Comparison of ENCODE assay signal across 10 cellular contexts in the genomic region with DNA sequence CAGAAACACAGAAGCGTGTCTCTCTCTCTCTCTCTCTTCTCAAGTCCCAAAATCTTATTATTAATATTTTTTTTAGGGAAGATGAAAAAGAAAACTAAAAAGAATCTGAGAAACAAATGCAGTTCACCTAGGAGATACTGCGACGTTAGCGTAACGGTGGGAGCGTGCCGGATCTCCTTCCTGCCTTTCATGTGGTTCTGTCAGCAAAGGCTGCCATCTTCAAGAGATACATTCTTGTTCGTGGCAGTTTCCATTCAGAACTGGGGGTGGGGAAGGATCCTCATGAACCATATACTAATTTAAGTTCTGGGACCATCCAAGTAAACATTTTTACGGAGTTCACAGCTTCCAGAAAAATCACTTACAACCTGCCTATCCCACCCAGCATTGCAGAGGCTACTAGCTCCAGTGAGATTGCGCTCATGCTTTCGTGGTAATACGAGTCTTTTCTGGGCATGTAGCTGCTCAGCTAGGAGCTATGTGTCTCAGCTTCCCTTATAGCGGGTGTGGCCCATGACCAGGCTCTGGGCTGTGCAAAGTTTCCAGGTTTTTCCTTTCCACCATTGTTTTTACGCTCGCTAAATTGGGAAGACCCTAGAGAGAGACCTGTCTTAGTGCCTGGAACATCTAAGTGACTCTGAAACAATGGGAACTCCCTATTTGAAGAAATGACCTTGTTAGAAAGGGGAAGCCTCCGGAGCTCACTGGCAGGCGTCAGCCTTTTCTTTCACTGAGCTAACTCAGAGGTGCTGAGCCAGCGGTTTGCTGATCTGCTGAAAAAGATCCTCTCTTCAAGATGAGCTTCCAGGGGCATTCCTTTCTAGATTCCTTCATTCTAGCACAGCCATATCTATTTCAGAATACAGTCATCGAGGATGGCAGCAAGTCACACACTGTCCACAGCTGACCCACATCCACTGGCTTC. TPM values are rescaled to one million over a fixed set of nuclear protein-coding genes. Genes with fewer than 3 reads are reported as not detected.
DNase-seq lines count a peak whose midpoint lies in the region; ATAC-seq and TF ChIP-seq lines count a peak whose summit lies in the region.
"Had no signal": no experiment of that assay in that cellular context is flagged by ENCODE, and none has a peak within 500 bp of the region (broad histone marks: within the 10 kb centered on the region; RNA-seq: fewer than 3 reads in every experiment).

No MANE protein-coding gene starts in this region.

- peak overlapping the region; percentile 70 for H3K4me3 Mint-ChIP-seq in activated CD8-positive, alpha-beta T cell treated with anti-CD3 and anti-CD28 coated beads, Interleukin-2, amount 10 ng/mL, durations not matched to agents 7 days and 5 days

- peak overlapping the region in 4 of 10 donors; percentile 17 to 77 (median 22) for H3K27ac ChIP-seq in heart right ventricle
- H3K27ac ChIP-seq in esophagus squamous epithelium = peak overlapping the region in 2 of 4 donors; percentile 27 to 37
- H3K27ac ChIP-seq: neutrophil had no signal

- intact Hi-C loops in heart right ventricle (cut with DNase I) (no loop called here), esophagus squamous epithelium (cut with DNase I) (no loop called here)

- CTCF ChIA-PET in activated CD8-positive, alpha-beta T cell treated with anti-CD3 and anti-CD28 coated beads, Interleukin-2, amount 10 ng/mL, durations not matched to agents 7 days and 5 days (lab: Charles Lee) = interaction anchor here (0.5 to 7.5 kb wide), 16 partner anchors 7 to 201 kb away, joined by 3 to 76 read pairs (median 4); a partner anchor contains a TSS

- H3K9me3 Mint-ChIP-seq in activated CD8-positive, alpha-beta T cell treated with anti-CD3 and anti-CD28 coated beads, Interleukin-2, amount 10 ng/mL, durations not matched to agents 7 days and 5 days (ENCODE audit: insufficient read depth) = peaks cover 4% of the 10 kb centered on the region

- peak; percentile 75 for ATAC-seq in activated CD8-positive, alpha-beta T cell treated with anti-CD3 and anti-CD28 coated beads, Interleukin-2, amount 10 ng/mL, durations not matched to agents 7 days and 5 days
- peak; percentile 42 to 70 (median 61) for ATAC-seq in heart right ventricle

- 51 to 66% methylated on average over 19 of the region's 19 CpGs for WGBS in heart right ventricle, 2 donors
- 57 to 63% methylated on average over 15 to 17 of the region's 19 CpGs for whole genome bisulfite sequencing in esophagus squamous epithelium, 2 donors

- peak; percentile 98 for DNase-seq in Jurkat, Clone E6-1 (ENCODE audit: low read depth, low spot score)
- peak; percentile 90 for DNase-seq in activated CD8-positive, alpha-beta T cell treated with anti-CD3 and anti-CD28 coated beads, Interleukin-2, amount 10 ng/mL, durations not matched to agents 7 days and 5 days
- peak; percentile 31 to 35 for DNase-seq in heart right ventricle
- DNase-seq in stimulated activated CD4-positive, alpha-beta T cell treated with anti-CD3 and anti-CD28 coated beads, Interleukin-4, amount 100 ng/mL, for 1 hour = peak; percentile 59
- DNase-seq in NCI-H1105 treated with DMSO at 0.1 percent for 48 hours (lab: John Stamatoyannopoulos, UW) = no peak
- no peak for DNase-seq in UCSD-AML1 (lab: John Stamatoyannopoulos, UW; ENCODE audit: unreplicated experiment)
- no peak for DNase-seq in esophagus squamous epithelium (lab: John Stamatoyannopoulos, UW)
- no peak for DNase-seq in GDM1 (lab: John Stamatoyannopoulos, UW)
- DNase-seq: T1000 had no signal

- H3K4me3 ChIP-seq in Jurkat, Clone E6-1 (ENCODE audit: low read length) = peak overlapping the region; percentile 40
- H3K4me3 ChIP-seq in heart right ventricle (no peak overlapping the region), esophagus squamous epithelium (no peak overlapping the region)

- H3K4me1 ChIP-seq in heart right ventricle (peaks cover 0 to 78% (median 0%) of the 10 kb centered on the region in 9 donors), esophagus squamous epithelium (peaks cover 0 to 23% (median 7%) of the 10 kb centered on the region in 3 donors)

- no peaks in the 10 kb centered on the region for H3K27me3 Mint-ChIP-seq in activated CD8-positive, alpha-beta T cell treated with anti-CD3 and anti-CD28 coated beads, Interleukin-2, amount 10 ng/mL, durations not matched to agents 7 days and 5 days (ENCODE audit: low read depth)

- H3K27me3 ChIP-seq in heart right ventricle = no peaks in the 10 kb centered on the region
- H3K27me3 ChIP-seq in esophagus squamous epithelium = no peaks in the 10 kb centered on the region
- H3K27me3 ChIP-seq: neutrophil had no signal

- TF ChIP-seq POLR2A in esophagus squamous epithelium (IDR thresholded peaks at IDR 0.05) = no peak

- H3K36me3 Mint-ChIP-seq in activated CD8-positive, alpha-beta T cell treated with anti-CD3 and anti-CD28 coated beads, Interleukin-2, amount 10 ng/mL, durations not matched to agents 7 days and 5 days (ENCODE audit: low read depth) = peaks cover 89% of the 10 kb centered on the region

- POLR2A ChIA-PET in activated CD8-positive, alpha-beta T cell treated with anti-CD3 and anti-CD28 coated beads, Interleukin-2, amount 10 ng/mL, durations not matched to agents 7 days and 5 days (lab: Charles Lee) = interaction anchor here (0.6 to 4.7 kb wide), 13 partner anchors 8 to 439 kb away, joined by 3 to 51 read pairs (median 5); a partner anchor contains a TSS

- H3K27ac Mint-ChIP-seq in activated CD8-positive, alpha-beta T cell treated with anti-CD3 and anti-CD28 coated beads, Interleukin-2, amount 10 ng/mL, durations not matched to agents 7 days and 5 days = peak overlapping the region; percentile 92

- peaks cover 97% of the 10 kb centered on the region for H3K4me1 Mint-ChIP-seq in activated CD8-positive, alpha-beta T cell treated with anti-CD3 and anti-CD28 coated beads, Interleukin-2, amount 10 ng/mL, durations not matched to agents 7 days and 5 days (ENCODE audit: low read depth)

- H3K36me3 ChIP-seq in heart right ventricle = no peaks in the 10 kb centered on the region
- no peaks in the 10 kb centered on the region for H3K36me3 ChIP-seq in esophagus squamous epithelium
- H3K36me3 ChIP-seq: neutrophil had no signal

- TF ChIP-seq CTCF in heart right ventricle (IDR thresholded peaks at IDR 0.05) (no peak), esophagus squamous epithelium (IDR thresholded peaks at IDR 0.05) (no peak)

- H3K9me3 ChIP-seq in heart right ventricle (no peaks in the 10 kb centered on the region), esophagus squamous epithelium (no peaks in the 10 kb centered on the region)
- H3K9me3 ChIP-seq: neutrophil had no signal

RNA-seq across cellular contexts. Expression of a gene that starts 17.3 kb away (rescaled TPM):
- polyA plus RNA-seq in Jurkat, Clone E6-1 (2012; ENCODE audit: insufficient read depth, insufficient read length) = not detected
- 10 to 100 TPM; 48.5 to 50.1 TPM for total RNA-seq in activated CD8-positive, alpha-beta T cell treated with anti-CD3 and anti-CD28 coated beads, Interleukin-2, amount 10 ng/mL, durations not matched to agents 7 days and 5 days
- total RNA-seq in heart right ventricle = 1 to 10 TPM in 1 of 10 donors, under 1 TPM in 5, not detected in 4; 0.17 to 3.8 (median 0.32) TPM
- under 1 TPM; 0.19 to 0.44 TPM for polyA plus RNA-seq in heart right ventricle
- total RNA-seq in esophagus squamous epithelium = 1 to 10 TPM in 3 of 4 donors, not detected in 1; 1.1 to 2.2 (median 1.7) TPM

RNA-seq across cellular contexts. Expression of a gene that starts 50.3 kb away (rescaled TPM):
- 6.0 TPM for polyA plus RNA-seq in Jurkat, Clone E6-1 (2012; ENCODE audit: insufficient read depth, insufficient read length)
- 10 to 100 TPM; 14.0 to 15.4 TPM for total RNA-seq in activated CD8-positive, alpha-beta T cell treated with anti-CD3 and anti-CD28 coated beads, Interleukin-2, amount 10 ng/mL, durations not matched to agents 7 days and 5 days
- total RNA-seq in heart right ventricle = 10 to 100 TPM in 1 of 10 donors, 1 to 10 TPM in 8, under 1 TPM in 1; 0.76 to 11.8 (median 2.1) TPM
- under 1 TPM; 0.25 to 0.73 TPM for polyA plus RNA-seq in heart right ventricle
- 1 to 10 TPM in 3 of 4 donors, under 1 TPM in 1; 0.61 to 9.0 (median 2.4) TPM for total RNA-seq in esophagus squamous epithelium

Comparison
In these comparisons a context has a peak if more than half of its experiments do, and no peak if none do; other contexts are left out.
1. DNase-seq: peak in Jurkat, Clone E6-1 (single experiment), activated CD8-positive, alpha-beta T cell treated with anti-CD3 and anti-CD28 coated beads, Interleukin-2, amount 10 ng/mL, durations not matched to agents 7 days and 5 days (single experiment), heart right ventricle (2 of 2) and stimulated activated CD4-positive, alpha-beta T cell treated with anti-CD3 and anti-CD28 coated beads, Interleukin-4, amount 100 ng/mL, for 1 hour (single experiment); none in NCI-H1105 treated with DMSO at 0.1 percent for 48 hours (single experiment), UCSD-AML1 (single experiment), esophagus squamous epithelium (single experiment) and GDM1 (single experiment).
2. RNA of a gene that starts 17.3 kb away (total RNA-seq): 48.5 to 50.1 TPM in activated CD8-positive, alpha-beta T cell treated with anti-CD3 and anti-CD28 coated beads, Interleukin-2, amount 10 ng/mL, durations not matched to agents 7 days and 5 days; 1.1 to 2.2 TPM in esophagus squamous epithelium and 0.17 to 3.8 TPM in heart right ventricle; every median in the first group is over 10 times any median in the second.